Comparison of ENCODE assay signal across 10 cellular contexts in genomic region chr4:44738615-44739014, GRCh38. TPM values are rescaled to one million over a fixed set of nuclear protein-coding genes. Genes with fewer than 3 reads are reported as not detected.
A peak's percentile ranks its signal among the peaks of the same experiment; 100 is the strongest.
DNase-seq lines count a peak whose midpoint lies in the region; ATAC-seq and TF ChIP-seq lines count a peak whose summit lies in the region.
"Had no signal": no experiment of that assay in that cellular context is flagged by ENCODE, and none has a peak within 500 bp of the region (broad histone marks: within the 10 kb centered on the region; RNA-seq: fewer than 3 reads in every experiment).

No MANE protein-coding gene starts in this region.

- no peaks in the 10 kb centered on the region for H3K36me3 ChIP-seq in hepatocyte (replicated peaks; ENCODE audit: insufficient read depth, low read depth)

- H3K4me1 ChIP-seq in hepatocyte (ENCODE audit: insufficient read depth), result no peaks in the 10 kb centered on the region

- no peaks in the 10 kb centered on the region for H3K27me3 ChIP-seq in hepatocyte

- H3K79me2 ChIP-seq in hepatocyte, result no peaks in the 10 kb centered on the region

- no peaks in the 10 kb centered on the region for H3K9me2 ChIP-seq in hepatocyte (replicated peaks; ENCODE audit: insufficient read depth)

- H2AFZ ChIP-seq in hepatocyte, result no peak overlapping the region

- no peak overlapping the region for H3K4me2 ChIP-seq in hepatocyte

- no peak overlapping the region for H3K27ac ChIP-seq in hepatocyte
- H3K27ac ChIP-seq: coronary artery had no signal

- DNase-seq in ELR (ENCODE audit: low read depth) (peak; percentile 27), NCI-H460 (ENCODE audit: extremely low read depth, low read depth) (peak; percentile 3), hepatocyte (ENCODE audit: low spot score) (peak; percentile 5), epidermal melanocyte (ENCODE audit: insufficient read length, low spot score) (no peak)
- DNase-seq in stimulated activated naive CD4-positive, alpha-beta T cell treated with Interleukin-2 at 50 U/mL for 16 hours (lab: John Stamatoyannopoulos, UW), result no peak
- DNase-seq: stimulated activated CD4-positive, alpha-beta T cell treated with anti-CD3 and anti-CD28 coated beads, Interleukin-4, amount 100 ng/mL, for 24 hours had no signal

- WGBS in hepatocyte (ENCODE audit: low lambda C conversion rate, missing lambda C conversion rate), result 47% methylated on average over 2 of the region's 2 CpGs

- H3K9me3 ChIP-seq in hepatocyte (ENCODE audit: low read depth), result no peaks in the 10 kb centered on the region

- ATAC-seq in GM21576 (IDR thresholded peaks at IDR 0.05; ENCODE audit: unreplicated experiment), result peak; percentile 91
- no peak for ATAC-seq in GM21723 (IDR thresholded peaks at IDR 0.05; ENCODE audit: unreplicated experiment)
- ATAC-seq in HG03135 (IDR thresholded peaks at IDR 0.05; ENCODE audit: unreplicated experiment), result no peak

- no peak overlapping the region for H3K4me3 ChIP-seq in hepatocyte
- H3K4me3 ChIP-seq: coronary artery had no signal

- peak; percentile 29 for TF ChIP-seq CTCF in hepatocyte (IDR thresholded peaks at IDR 0.05; ENCODE audit: poor library complexity)

- H4K20me1 ChIP-seq in hepatocyte (ENCODE audit: insufficient read depth, poor library complexity, severe bottlenecking), result no peaks in the 10 kb centered on the region

RNA-seq across cellular contexts. Expression of gene GNPDA2, which starts 12.3 kb away (rescaled TPM):
- total RNA-seq in NCI-H460 (2014; rRNA removed; shearing (Covaris generic)), result 28.7 and 31.7 TPM in 2 replicates
- polyA plus RNA-seq in NCI-H460 (2014; cell fraction: nucleus; rRNA removed), result 22.7 and 24.3 TPM in 2 replicates
- total RNA-seq in hepatocyte, result 20.3 and 22.4 TPM in 2 replicates
- 8.8 and 10.5 TPM in 2 replicates for polyA plus RNA-seq in hepatocyte

Comparison
In these comparisons a context has a peak if more than half of its experiments do, and no peak if none do; other contexts are left out.
1. DNase-seq: peak in ELR (single experiment), NCI-H460 (single experiment) and hepatocyte (single experiment); none in epidermal melanocyte (single experiment) and stimulated activated naive CD4-positive, alpha-beta T cell treated with Interleukin-2 at 50 U/mL for 16 hours (single experiment).